17 cellular contexts compared by ENCODE assay signal in the genomic region with DNA sequence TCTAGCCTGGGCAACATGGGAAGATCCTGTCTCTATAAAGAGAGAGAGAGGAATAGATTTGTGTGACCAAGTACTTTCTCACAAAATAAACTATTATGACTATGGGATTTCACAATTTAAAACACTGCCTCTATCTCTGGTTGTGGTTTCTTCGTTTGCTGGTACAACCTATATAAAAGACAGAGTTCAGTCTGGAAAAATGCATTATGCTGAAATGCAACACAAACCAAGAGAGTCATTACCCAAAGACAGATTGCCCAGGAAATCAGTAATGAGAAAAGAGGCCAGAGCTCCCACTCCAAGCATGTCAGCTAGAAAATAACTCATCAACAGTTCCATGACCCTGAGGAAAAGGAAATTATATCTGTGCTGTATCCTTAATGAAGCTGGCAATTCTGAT. TPM values are rescaled to one million over a fixed set of nuclear protein-coding genes. Genes with fewer than 3 reads are reported as not detected.
DNase-seq lines count a peak whose midpoint lies in the region; ATAC-seq and TF ChIP-seq lines count a peak whose summit lies in the region.
"Had no signal": no experiment of that assay in that cellular context is flagged by ENCODE, and none has a peak within 500 bp of the region (broad histone marks: within the 10 kb centered on the region; RNA-seq: fewer than 3 reads in every experiment).

No MANE protein-coding gene starts in this region.

- no peak overlapping the region for H3K4me2 ChIP-seq in mesenchymal stem cell (ENCODE audit: low read length, poor library complexity, severe bottlenecking)

- H4K8ac ChIP-seq in mesenchymal stem cell (ENCODE audit: low read length) = no peak overlapping the region

- H2BK15ac ChIP-seq in mesenchymal stem cell (ENCODE audit: low read depth, poor library complexity, severe bottlenecking) = no peak overlapping the region

- H3K4me1 Mint-ChIP-seq in HFFc6 (ENCODE audit: low read depth) = peaks cover 62% of the 10 kb centered on the region
- H3K4me1 Mint-ChIP-seq: IgD-negative memory B cell; stimulated activated memory B cell treated with anti-CD40 and anti-IgM and Interleukin-4, amounts not matched to agents 10 μg/mL and 1 μg/mL and 100 μg/mL, for 72 hours had no signal

- intact Hi-C loops in sciatic nerve (cut with DNase I) = loop anchor here (5.0 kb wide), 1 partner anchor 1710 kb away; no protein-coding TSS in a partner anchor

- peak overlapping the region; percentile 39; the same call in 1 of the 2 replicates for H3K4me3 Mint-ChIP-seq in HFFc6
- H3K4me3 Mint-ChIP-seq: CD8-positive, alpha-beta T cell; IgD-negative memory B cell; stimulated activated memory B cell treated with anti-CD40 and anti-IgM and Interleukin-4, amounts not matched to agents 10 μg/mL and 1 μg/mL and 100 μg/mL, for 72 hours; T-helper 2 cell treated with Interferon-gamma antibody and Interleukin-4, amounts not matched to agents 5 μg/mL and 100 μg/mL, for 36 hours had no signal

- H3K79me1 ChIP-seq in mesenchymal stem cell (replicated peaks; ENCODE audit: low read length, poor library complexity, severe bottlenecking) = peaks cover 23% of the 10 kb centered on the region

- H3K4me1 ChIP-seq in mesenchymal stem cell (ENCODE audit: control insufficient read depth, insufficient read depth, low read depth, low read length) = no peaks in the 10 kb centered on the region

- H3K4me3 ChIP-seq in AG10803 (ENCODE audit: low read length) (no peak overlapping the region), cardiac fibroblast (replicated peaks in 1 of 2; ENCODE audit: low read depth in 2 of 2, low read length in 2 of 2) (no peak overlapping the region), mesenchymal stem cell (ENCODE audit: insufficient read depth in 1 of 2, low read depth in 1 of 2, low read length in 2 of 2) (no peak overlapping the region)
- H3K4me3 ChIP-seq: testis had no signal

- H2AK5ac ChIP-seq in mesenchymal stem cell (ENCODE audit: low read length, severe bottlenecking) = no peak overlapping the region

- H3K36me3 Mint-ChIP-seq in HFFc6 (ENCODE audit: low read depth) = peaks cover 27% of the 10 kb centered on the region
- H3K36me3 Mint-ChIP-seq: CD8-positive, alpha-beta T cell; IgD-negative memory B cell; stimulated activated memory B cell treated with anti-CD40 and anti-IgM and Interleukin-4, amounts not matched to agents 10 μg/mL and 1 μg/mL and 100 μg/mL, for 72 hours had no signal

- in situ Hi-C loops in KBM-7 (cut with MboI; ENCODE audit: low pct_unique_long_range_greater_than_20kb, low sequenced_read_pairs) = no loop called here

- H3K9me3 Mint-ChIP-seq in HFFc6 = no peaks in the 10 kb centered on the region
- H3K9me3 Mint-ChIP-seq: CD8-positive, alpha-beta T cell; IgD-negative memory B cell; stimulated activated memory B cell treated with anti-CD40 and anti-IgM and Interleukin-4, amounts not matched to agents 10 μg/mL and 1 μg/mL and 100 μg/mL, for 72 hours; T-helper 2 cell treated with Interferon-gamma antibody and Interleukin-4, amounts not matched to agents 5 μg/mL and 100 μg/mL, for 36 hours had no signal

- H3K9me3 ChIP-seq in mesenchymal stem cell (ENCODE audit: control insufficient read depth, low read length) = no peaks in the 10 kb centered on the region
- H3K9me3 ChIP-seq: testis had no signal

- peak overlapping the region in 1 of 2 experiments; percentile 5 for H3K18ac ChIP-seq in mesenchymal stem cell (ENCODE audit: low read depth in 1 of 2, low read length in 2 of 2)

- no peak overlapping the region for H2AFZ ChIP-seq in mesenchymal stem cell (ENCODE audit: low read depth, low read length)

- no peak overlapping the region for H2BK5ac ChIP-seq in mesenchymal stem cell (ENCODE audit: low read depth, low read length, poor library complexity, severe bottlenecking)

- no peak overlapping the region for H3K14ac ChIP-seq in mesenchymal stem cell (ENCODE audit: low read length in 2 of 2)

- no peak overlapping the region for H3K4ac ChIP-seq in mesenchymal stem cell (ENCODE audit: low read depth in 1 of 2, low read length in 2 of 2)

- DNase-seq in AG10803 (ENCODE audit: low read depth) (peak; percentile 82), HFFc6 (peak; percentile 51), cardiac fibroblast (ENCODE audit: low read depth in 2 of 2) (peak; percentile 69 to 75), mesenchymal stem cell (peak; percentile 90), sciatic nerve (ENCODE audit: low spot score) (no peak), KBM-7 (no peak)
- no peak for DNase-seq in activated CD8-positive, alpha-beta memory T cell treated with anti-CD3 and anti-CD28 coated beads, Interleukin-2, amount 50 U/mL, for 48 hours
- DNase-seq: CD8-positive, alpha-beta T cell; dermis blood vessel endothelial cell; DMS153; GF-D8; testis had no signal

- H4K91ac ChIP-seq in mesenchymal stem cell (ENCODE audit: low read length) = no peak overlapping the region

- H3K27me3 ChIP-seq in mesenchymal stem cell (ENCODE audit: control insufficient read depth in 1 of 2, insufficient read depth in 1 of 2, low read length in 2 of 2) = no peaks in the 10 kb centered on the region
- H3K27me3 ChIP-seq: testis had no signal

- 0% methylated on average over 1 of the region's 1 CpG for WGBS in mesenchymal stem cell

- H3K36me3 ChIP-seq in mesenchymal stem cell (ENCODE audit: control insufficient read depth in 1 of 2, insufficient read depth in 2 of 2, low read depth in 1 of 2, low read length in 2 of 2) = no peaks in the 10 kb centered on the region

- TF ChIP-seq CTCF in AG10803 (conservative IDR thresholded peaks at IDR 0.05; ENCODE audit: low read length) (no peak), HFFc6 (IDR thresholded peaks at IDR 0.05) (no peak), cardiac fibroblast (IDR thresholded peaks at IDR 0.05; ENCODE audit: low read depth, low read length) (no peak)

- no peak overlapping the region for H2BK12ac ChIP-seq in mesenchymal stem cell (ENCODE audit: low read length in 2 of 2)

- no peak overlapping the region for H3K27ac ChIP-seq in mesenchymal stem cell (ENCODE audit: low read length, poor library complexity, severe bottlenecking)

- no peak overlapping the region for H2BK120ac ChIP-seq in mesenchymal stem cell (ENCODE audit: low read depth, low read length)

- H3K27ac Mint-ChIP-seq in HFFc6 = peak overlapping the region; percentile 62
- H3K27ac Mint-ChIP-seq: CD8-positive, alpha-beta T cell; IgD-negative memory B cell; progenitor cell of endocrine pancreas; stimulated activated memory B cell treated with anti-CD40 and anti-IgM and Interleukin-4, amounts not matched to agents 10 μg/mL and 1 μg/mL and 100 μg/mL, for 72 hours; T-helper 2 cell treated with Interferon-gamma antibody and Interleukin-4, amounts not matched to agents 5 μg/mL and 100 μg/mL, for 36 hours had no signal

- no peak overlapping the region for H3K23ac ChIP-seq in mesenchymal stem cell (ENCODE audit: low read length in 2 of 2)

- H3K27me3 Mint-ChIP-seq in HFFc6 (ENCODE audit: insufficient read depth) = no peaks in the 10 kb centered on the region

- H3K9ac ChIP-seq in mesenchymal stem cell (ENCODE audit: low read length) = no peak overlapping the region

- ATAC-seq in sciatic nerve = no peak
- no peak for ATAC-seq in GM19467 (IDR thresholded peaks at IDR 0.05; ENCODE audit: unreplicated experiment)
- ATAC-seq: CD8-positive, alpha-beta T cell; stimulated activated memory B cell treated with anti-CD40 and anti-IgM and Interleukin-4, amounts not matched to agents 10 μg/mL and 1 μg/mL and 100 μg/mL, for 72 hours had no signal

RNA-seq across cellular contexts. Expression of a gene that starts 23.2 kb away (rescaled TPM):
- 100 to 1,000 TPM; 151 to 193 (median 169) TPM for total RNA-seq in HFFc6 (2021; fragmentation: NEBNext Ultra II Directional; extraction: Animal tissue kit (Norgen Biotek cat#: 25700))
- polyA plus RNA-seq in mesenchymal stem cell (2013, experiment 1 of 2) = 13.3 TPM
- polyA plus RNA-seq in mesenchymal stem cell (2013, experiment 2 of 2) = 13.8 TPM
- total RNA-seq in sciatic nerve = 5.7 TPM

RNA-seq across cellular contexts. Expression of a gene that starts 37.1 kb away (rescaled TPM):
- 10 to 100 TPM; 85.6 to 94.3 (median 90.1) TPM for total RNA-seq in HFFc6 (2021; fragmentation: NEBNext Ultra II Directional; extraction: Animal tissue kit (Norgen Biotek cat#: 25700))
- 81.9 TPM for polyA plus RNA-seq in mesenchymal stem cell (2013, experiment 1 of 2)
- polyA plus RNA-seq in mesenchymal stem cell (2013, experiment 2 of 2) = 82.4 TPM
- 42.5 TPM for total RNA-seq in sciatic nerve

Comparison
In these comparisons a context has a peak if more than half of its experiments do, and no peak if none do; other contexts are left out.
1. DNase-seq: peak in AG10803 (single experiment), HFFc6 (single experiment), cardiac fibroblast (2 of 2) and mesenchymal stem cell (single experiment); none in sciatic nerve (single experiment), activated CD8-positive, alpha-beta memory T cell treated with anti-CD3 and anti-CD28 coated beads, Interleukin-2, amount 50 U/mL, for 48 hours (single experiment) and KBM-7 (single experiment).
2. RNA of a gene that starts 23.2 kb away (total RNA-seq): 151 to 193 TPM in HFFc6; 5.7 TPM in sciatic nerve (single experiment); every median in the first group is over 10 times any median in the second.